Comparison of ENCODE assay signal across 1 cellular context in the genomic region with DNA sequence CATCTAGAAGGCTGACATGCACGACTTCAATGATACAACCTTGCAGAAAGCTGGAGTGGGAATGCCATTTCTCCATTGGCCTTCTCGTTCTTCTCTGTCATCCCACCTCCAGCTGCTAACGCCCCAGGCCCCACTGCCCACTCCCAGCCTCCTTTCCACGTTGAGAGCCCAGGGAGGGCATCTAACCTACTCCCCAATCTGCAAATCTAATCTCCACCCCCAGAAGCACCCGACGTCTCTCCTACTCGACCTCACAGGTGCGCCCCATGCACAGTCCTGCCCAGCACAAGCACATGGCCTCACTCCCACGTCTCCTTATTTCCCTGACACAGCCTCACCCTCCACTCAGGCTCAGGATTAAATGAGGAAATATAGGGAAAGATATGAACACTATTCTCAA.
TF ChIP-seq lines count a peak whose summit lies in the region.

No MANE protein-coding gene starts in this region.

TF ChIP-seq in IMR-90, 13 proteins besides CTCF, POLR2A, EP300 and RAD21:
- TF ChIP-seq, protein P1, sequence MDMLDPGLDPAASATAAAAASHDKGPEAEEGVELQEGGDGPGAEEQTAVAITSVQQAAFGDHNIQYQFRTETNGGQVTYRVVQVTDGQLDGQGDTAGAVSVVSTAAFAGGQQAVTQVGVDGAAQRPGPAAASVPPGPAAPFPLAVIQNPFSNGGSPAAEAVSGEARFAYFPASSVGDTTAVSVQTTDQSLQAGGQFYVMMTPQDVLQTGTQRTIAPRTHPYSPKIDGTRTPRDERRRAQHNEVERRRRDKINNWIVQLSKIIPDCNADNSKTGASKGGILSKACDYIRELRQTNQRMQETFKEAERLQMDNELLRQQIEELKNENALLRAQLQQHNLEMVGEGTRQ (IDR thresholded peaks at IDR 0.05; ENCODE audit: low read depth, low read length), result no peak
